In genomic region chr2:85902496-85902895, GRCh38 we compare ENCODE assay signal across 12 cellular contexts. TPM values are rescaled to one million over a fixed set of nuclear protein-coding genes. Genes with fewer than 3 reads are reported as not detected.
DNase-seq lines count a peak whose midpoint lies in the region.
"Had no signal": no experiment of that assay in that cellular context is flagged by ENCODE, and none has a peak within 500 bp of the region (broad histone marks: within the 10 kb centered on the region; RNA-seq: fewer than 3 reads in every experiment).

No MANE protein-coding gene starts in this region.

- DNase-seq in HT1080 (ENCODE audit: low read depth) (peak; percentile 20), cerebellar cortex (ENCODE audit: low spot score) (peak; percentile 22), kidney glomerular epithelial cell (lab: John Stamatoyannopoulos, UW) (peak; percentile 84), superior temporal gyrus (ENCODE audit: extremely low spot score) (peak; percentile 93), NCI-H345 treated with DMSO at 0.1 percent for 48 hours (lab: John Stamatoyannopoulos, UW; ENCODE audit: unreplicated experiment) (no peak), NOMO-1 treated with DMSO at 0.1 percent for 48 hours (lab: John Stamatoyannopoulos, UW; ENCODE audit: unreplicated experiment) (no peak), NCI-H2171 treated with DMSO at 0.1 percent for 48 hours (lab: John Stamatoyannopoulos, UW) (no peak)
- DNase-seq: activated CD4-positive, CD25-positive, alpha-beta regulatory T cell treated with anti-CD3 and anti-CD28 coated beads, Interleukin-2, amount 50 U/mL, for 72 hours; activated T-cell treated with anti-CD3 and anti-CD28 coated beads for 4 hours; effector CD8-positive, alpha-beta T cell; heart left ventricle; NCI-H1092 had no signal

RNA-seq across cellular contexts. Expression of gene ST3GAL5, which starts 13.7 kb away (rescaled TPM):
- 1.2 TPM in 2 replicates for total RNA-seq in HT1080 (2014; rRNA removed; shearing (Covaris generic))
- 2.0 and 2.9 TPM in 2 replicates for polyA plus RNA-seq in HT1080 (2015; cell fraction: cytosol; rRNA removed)
- 2.4 and 2.5 TPM in 2 replicates for polyA plus RNA-seq in HT1080 (2015; cell fraction: nucleus; rRNA removed)

Comparison
In these comparisons a context has a peak if more than half of its experiments do, and no peak if none do; other contexts are left out.
1. DNase-seq: peak in HT1080 (single experiment), cerebellar cortex (single experiment), kidney glomerular epithelial cell (single experiment) and superior temporal gyrus (single experiment); none in NCI-H345 treated with DMSO at 0.1 percent for 48 hours (single experiment), NOMO-1 treated with DMSO at 0.1 percent for 48 hours (single experiment) and NCI-H2171 treated with DMSO at 0.1 percent for 48 hours (single experiment).